ENCODE assay signal across 16 cellular contexts in the genomic region with DNA sequence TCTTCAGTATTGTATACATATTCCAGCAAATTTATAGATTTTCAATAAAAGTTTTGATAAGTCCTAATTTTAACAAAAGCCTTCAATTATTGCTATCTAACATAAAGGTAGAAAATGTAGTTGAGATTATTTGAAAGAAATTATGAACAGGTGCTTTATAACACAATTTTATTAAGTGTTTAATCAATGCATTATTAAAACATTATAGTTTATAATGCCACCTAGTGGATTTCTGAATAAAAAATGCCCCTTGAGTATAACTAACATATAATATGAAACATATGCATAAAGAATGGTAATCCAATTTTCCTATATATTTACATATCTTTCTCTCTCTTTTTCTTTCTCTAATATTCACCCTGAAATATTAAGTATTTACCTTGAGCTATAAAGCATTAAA.
DNase-seq lines count a peak whose midpoint lies in the region; ATAC-seq and TF ChIP-seq lines count a peak whose summit lies in the region.
"Had no signal": no experiment of that assay in that cellular context is flagged by ENCODE, and none has a peak within 500 bp of the region (broad histone marks: within the 10 kb centered on the region; RNA-seq: fewer than 3 reads in every experiment).

No MANE protein-coding gene starts in this region.

- H3F3A ChIP-seq in SU-DHL-6 (ENCODE audit: insufficient read depth): no peaks in the 10 kb centered on the region

- H3K9me3 ChIP-seq in SU-DHL-6 (ENCODE audit: insufficient read depth, low read length) (no peaks in the 10 kb centered on the region), tibial artery (no peaks in the 10 kb centered on the region)
- H3K9me3 ChIP-seq: upper lobe of left lung had no signal

- no peak overlapping the region for H3K4me2 ChIP-seq in SU-DHL-6 (ENCODE audit: low read depth, low read length, poor library complexity, severe bottlenecking)

- H3K4me1 ChIP-seq in tibial artery: no peaks in the 10 kb centered on the region
- H3K4me1 ChIP-seq: upper lobe of left lung had no signal

- intact Hi-C loops in tibial artery (cut with DNase I; ENCODE audit: low total_unique reads): no loop called here

- DNase-seq in AML-193 (lab: John Stamatoyannopoulos, UW) (peak; percentile 1), HS-5 (ENCODE audit: low read depth) (peak; percentile 4), kidney epithelial cell (ENCODE audit: low read depth) (no peak), SHP77 treated with DMSO at 0.1 percent for 48 hours (lab: John Stamatoyannopoulos, UW) (no peak), tibial artery (no peak)
- no peak for DNase-seq in activated effector memory CD4-positive, alpha-beta T cell treated with Interleukin-2 at 50 U/mL for 16 hours
- DNase-seq: endodermal cell, GF-D8, kidney glomerular epithelial cell, MV-4-11, right cardiac atrium, Right ventricle myocardium superior, upper lobe of left lung had no signal

- TF ChIP-seq CTCF in SU-DHL-6 (IDR thresholded peaks at IDR 0.05; ENCODE audit: insufficient read depth, low read length, poor library complexity, severe bottlenecking): peak; percentile 45
- peak; percentile 7 for TF ChIP-seq CTCF in kidney epithelial cell (IDR thresholded peaks at IDR 0.05; ENCODE audit: insufficient read depth, low read length, poor library complexity, severe bottlenecking)
- TF ChIP-seq CTCF in tibial artery (IDR thresholded peaks at IDR 0.05): no peak

- H3K27me3 ChIP-seq in SU-DHL-6 (ENCODE audit: low read length): no peaks in the 10 kb centered on the region
- H3K27me3 ChIP-seq in kidney epithelial cell (ENCODE audit: control insufficient read depth, insufficient read depth, low read length): no peaks in the 10 kb centered on the region
- no peaks in the 10 kb centered on the region for H3K27me3 ChIP-seq in tibial artery
- H3K27me3 ChIP-seq: upper lobe of left lung had no signal

- H3K36me3 ChIP-seq in SU-DHL-6 (ENCODE audit: low read length) (no peaks in the 10 kb centered on the region), kidney epithelial cell (ENCODE audit: control insufficient read depth, insufficient read depth, low read length) (no peaks in the 10 kb centered on the region), tibial artery (no peaks in the 10 kb centered on the region)
- H3K36me3 ChIP-seq: upper lobe of left lung had no signal

- no peaks in the 10 kb centered on the region for H3K9me2 ChIP-seq in SU-DHL-6 (replicated peaks; ENCODE audit: insufficient read depth, low read length)

- H3K9ac ChIP-seq in SU-DHL-6 (ENCODE audit: low read length): no peak overlapping the region

- no peak for ATAC-seq in HG03460 (IDR thresholded peaks at IDR 0.05; ENCODE audit: unreplicated experiment)
- ATAC-seq: activated naive CD4-positive, alpha-beta T cell treated with anti-CD3 and anti-CD28 coated beads, Interleukin-2, amount 50 U/mL, for 72 hours; right cardiac atrium had no signal

- no peaks in the 10 kb centered on the region for H3K79me2 ChIP-seq in SU-DHL-6 (ENCODE audit: insufficient read depth, low read length)

- H2AFZ ChIP-seq in SU-DHL-6 (ENCODE audit: low read depth, low read length, severe bottlenecking): no peak overlapping the region

- H4K20me1 ChIP-seq in SU-DHL-6 (ENCODE audit: low read depth, low read length): no peaks in the 10 kb centered on the region

- H3K27ac ChIP-seq in SU-DHL-6 (ENCODE audit: low read depth, low read length) (no peak overlapping the region), tibial artery (no peak overlapping the region)
- H3K27ac ChIP-seq: upper lobe of left lung had no signal

- no peak overlapping the region for H3K4me3 ChIP-seq in SU-DHL-6 (ENCODE audit: insufficient read depth, low read length, poor library complexity, severe bottlenecking)
- H3K4me3 ChIP-seq in kidney epithelial cell (ENCODE audit: low read depth, low read length): no peak overlapping the region
- no peak overlapping the region for H3K4me3 ChIP-seq in tibial artery
- H3K4me3 ChIP-seq: upper lobe of left lung had no signal

Comparison
In these comparisons a context has a peak if more than half of its experiments do, and no peak if none do; other contexts are left out.
1. DNase-seq: peak in AML-193 (2 of 2) and HS-5 (single experiment); none in kidney epithelial cell (single experiment), SHP77 treated with DMSO at 0.1 percent for 48 hours (single experiment), activated effector memory CD4-positive, alpha-beta T cell treated with Interleukin-2 at 50 U/mL for 16 hours (single experiment) and tibial artery (0 of 2).
2. CTCF ChIP-seq: peak in SU-DHL-6 (single experiment) and kidney epithelial cell (single experiment); none in tibial artery (0 of 2).